ENCODE assay signal across 1 cellular context in the genomic region with DNA sequence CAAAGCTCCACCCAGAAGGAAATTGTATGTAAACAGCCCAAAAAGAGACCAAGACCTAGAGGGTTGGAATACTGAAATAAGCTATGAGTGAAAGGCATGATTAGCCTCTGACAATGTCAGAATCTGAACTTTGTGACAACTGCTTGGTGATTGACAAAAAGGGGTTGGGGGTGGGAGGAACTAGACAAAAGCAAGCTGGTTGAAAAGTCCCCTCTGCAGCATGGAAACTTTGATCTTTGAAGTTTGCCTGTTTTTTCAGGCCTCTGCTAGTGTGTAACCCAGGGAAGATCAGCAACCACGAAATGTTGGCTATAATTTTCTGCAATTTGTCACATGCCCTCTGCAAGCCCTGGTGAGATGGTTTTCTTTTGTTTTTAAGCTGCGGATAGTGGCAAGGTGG.
TF ChIP-seq lines count a peak whose summit lies in the region.

No MANE protein-coding gene starts in this region.

TF ChIP-seq in HepG2, 621 proteins besides CTCF, POLR2A, EP300 and RAD21 (continued from another document):
- TF ChIP-seq, protein P1, sequence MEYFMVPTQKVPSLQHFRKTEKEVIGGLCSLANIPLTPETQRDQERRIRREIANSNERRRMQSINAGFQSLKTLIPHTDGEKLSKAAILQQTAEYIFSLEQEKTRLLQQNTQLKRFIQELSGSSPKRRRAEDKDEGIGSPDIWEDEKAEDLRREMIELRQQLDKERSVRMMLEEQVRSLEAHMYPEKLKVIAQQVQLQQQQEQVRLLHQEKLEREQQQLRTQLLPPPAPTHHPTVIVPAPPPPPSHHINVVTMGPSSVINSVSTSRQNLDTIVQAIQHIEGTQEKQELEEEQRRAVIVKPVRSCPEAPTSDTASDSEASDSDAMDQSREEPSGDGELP (IDR thresholded peaks at IDR 0.05; ENCODE audit: borderline replicate concordance, low read depth): peak; percentile 23; the same call in 1 of the 2 replicates
- TF ChIP-seq SALL1 (CRISPR knock-in tag; IDR thresholded peaks at IDR 0.05) (peak; percentile 62; the same call in 1 of the 2 replicates), GATA4 (IDR thresholded peaks at IDR 0.05; ENCODE audit: borderline replicate concordance, low read depth) (no peak), NR1H2 (CRISPR knock-in tag; IDR thresholded peaks at IDR 0.05; ENCODE audit: borderline replicate concordance, low read depth) (no peak), JUN (CRISPR knock-in tag; IDR thresholded peaks at IDR 0.05) (no peak), MEIS2 (CRISPR knock-in tag; IDR thresholded peaks at IDR 0.05) (peak; percentile 53; the same call in 1 of the 2 replicates), HNRNPH1 (optimal IDR thresholded peaks at IDR 0.05; ENCODE audit: low read depth, low read length) (no peak), SAFB2 (CRISPR knock-in tag; IDR thresholded peaks at IDR 0.05; ENCODE audit: borderline replicate concordance, low read depth) (no peak), MED1 (CRISPR knock-in tag; IDR thresholded peaks at IDR 0.05) (no peak; the same call in 1 of the 2 replicates), MXD4 (CRISPR knock-in tag; IDR thresholded peaks at IDR 0.05) (no peak), ZNF773 (CRISPR knock-in tag; IDR thresholded peaks at IDR 0.05; ENCODE audit: borderline replicate concordance) (no peak), MBD4 (IDR thresholded peaks at IDR 0.05; ENCODE audit: borderline replicate concordance, low read length) (no peak), ZMYM3 (CRISPR knock-in tag; IDR thresholded peaks at IDR 0.05) (0 out of 2 replicates have a peak, but pooled peaks have one; percentile 29), HNF4G (IDR thresholded peaks at IDR 0.05; ENCODE audit: borderline replicate concordance, low read depth, low read length) (peak; percentile 92), HNF4G (CRISPR knock-in tag; IDR thresholded peaks at IDR 0.05; ENCODE audit: borderline replicate concordance, low read depth) (no peak; the same call in 1 of the 2 replicates), ZNF121 (CRISPR knock-in tag; IDR thresholded peaks at IDR 0.05) (no peak), ADNP (CRISPR knock-in tag; IDR thresholded peaks at IDR 0.05) (no peak), FOXK2 (IDR thresholded peaks at IDR 0.05) (no peak), ZBTB3 (CRISPR knock-in tag; IDR thresholded peaks at IDR 0.05; ENCODE audit: borderline replicate concordance, low read depth) (no peak), CBFB (CRISPR knock-in tag; IDR thresholded peaks at IDR 0.05) (no peak)
- TF ChIP-seq, protein P2, sequence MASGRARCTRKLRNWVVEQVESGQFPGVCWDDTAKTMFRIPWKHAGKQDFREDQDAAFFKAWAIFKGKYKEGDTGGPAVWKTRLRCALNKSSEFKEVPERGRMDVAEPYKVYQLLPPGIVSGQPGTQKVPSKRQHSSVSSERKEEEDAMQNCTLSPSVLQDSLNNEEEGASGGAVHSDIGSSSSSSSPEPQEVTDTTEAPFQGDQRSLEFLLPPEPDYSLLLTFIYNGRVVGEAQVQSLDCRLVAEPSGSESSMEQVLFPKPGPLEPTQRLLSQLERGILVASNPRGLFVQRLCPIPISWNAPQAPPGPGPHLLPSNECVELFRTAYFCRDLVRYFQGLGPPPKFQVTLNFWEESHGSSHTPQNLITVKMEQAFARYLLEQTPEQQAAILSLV (CRISPR knock-in tag; IDR thresholded peaks at IDR 0.05; ENCODE audit: borderline replicate concordance): no peak
- TF ChIP-seq, protein P3, sequence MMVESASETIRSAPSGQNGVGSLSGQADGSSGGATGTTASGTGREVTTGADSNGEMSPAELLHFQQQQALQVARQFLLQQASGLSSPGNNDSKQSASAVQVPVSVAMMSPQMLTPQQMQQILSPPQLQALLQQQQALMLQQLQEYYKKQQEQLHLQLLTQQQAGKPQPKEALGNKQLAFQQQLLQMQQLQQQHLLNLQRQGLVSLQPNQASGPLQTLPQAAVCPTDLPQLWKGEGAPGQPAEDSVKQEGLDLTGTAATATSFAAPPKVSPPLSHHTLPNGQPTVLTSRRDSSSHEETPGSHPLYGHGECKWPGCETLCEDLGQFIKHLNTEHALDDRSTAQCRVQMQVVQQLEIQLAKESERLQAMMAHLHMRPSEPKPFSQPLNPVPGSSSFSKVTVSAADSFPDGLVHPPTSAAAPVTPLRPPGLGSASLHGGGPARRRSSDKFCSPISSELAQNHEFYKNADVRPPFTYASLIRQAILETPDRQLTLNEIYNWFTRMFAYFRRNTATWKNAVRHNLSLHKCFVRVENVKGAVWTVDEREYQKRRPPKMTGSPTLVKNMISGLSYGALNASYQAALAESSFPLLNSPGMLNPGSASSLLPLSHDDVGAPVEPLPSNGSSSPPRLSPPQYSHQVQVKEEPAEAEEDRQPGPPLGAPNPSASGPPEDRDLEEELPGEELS (CRISPR knock-in tag; IDR thresholded peaks at IDR 0.05): peak; percentile 53; the same call in 1 of the 2 replicates
- TF ChIP-seq, protein P4, sequence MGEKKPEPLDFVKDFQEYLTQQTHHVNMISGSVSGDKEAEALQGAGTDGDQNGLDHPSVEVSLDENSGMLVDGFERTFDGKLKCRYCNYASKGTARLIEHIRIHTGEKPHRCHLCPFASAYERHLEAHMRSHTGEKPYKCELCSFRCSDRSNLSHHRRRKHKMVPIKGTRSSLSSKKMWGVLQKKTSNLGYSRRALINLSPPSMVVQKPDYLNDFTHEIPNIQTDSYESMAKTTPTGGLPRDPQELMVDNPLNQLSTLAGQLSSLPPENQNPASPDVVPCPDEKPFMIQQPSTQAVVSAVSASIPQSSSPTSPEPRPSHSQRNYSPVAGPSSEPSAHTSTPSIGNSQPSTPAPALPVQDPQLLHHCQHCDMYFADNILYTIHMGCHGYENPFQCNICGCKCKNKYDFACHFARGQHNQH (CRISPR knock-in tag; IDR thresholded peaks at IDR 0.05): 0 out of 2 replicates have a peak, but pooled peaks have one; percentile 30
- TF ChIP-seq, protein P5, sequence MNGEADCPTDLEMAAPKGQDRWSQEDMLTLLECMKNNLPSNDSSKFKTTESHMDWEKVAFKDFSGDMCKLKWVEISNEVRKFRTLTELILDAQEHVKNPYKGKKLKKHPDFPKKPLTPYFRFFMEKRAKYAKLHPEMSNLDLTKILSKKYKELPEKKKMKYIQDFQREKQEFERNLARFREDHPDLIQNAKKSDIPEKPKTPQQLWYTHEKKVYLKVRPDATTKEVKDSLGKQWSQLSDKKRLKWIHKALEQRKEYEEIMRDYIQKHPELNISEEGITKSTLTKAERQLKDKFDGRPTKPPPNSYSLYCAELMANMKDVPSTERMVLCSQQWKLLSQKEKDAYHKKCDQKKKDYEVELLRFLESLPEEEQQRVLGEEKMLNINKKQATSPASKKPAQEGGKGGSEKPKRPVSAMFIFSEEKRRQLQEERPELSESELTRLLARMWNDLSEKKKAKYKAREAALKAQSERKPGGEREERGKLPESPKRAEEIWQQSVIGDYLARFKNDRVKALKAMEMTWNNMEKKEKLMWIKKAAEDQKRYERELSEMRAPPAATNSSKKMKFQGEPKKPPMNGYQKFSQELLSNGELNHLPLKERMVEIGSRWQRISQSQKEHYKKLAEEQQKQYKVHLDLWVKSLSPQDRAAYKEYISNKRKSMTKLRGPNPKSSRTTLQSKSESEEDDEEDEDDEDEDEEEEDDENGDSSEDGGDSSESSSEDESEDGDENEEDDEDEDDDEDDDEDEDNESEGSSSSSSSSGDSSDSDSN (CRISPR knock-in tag; IDR thresholded peaks at IDR 0.05): no peak
- TF ChIP-seq, protein P6, sequence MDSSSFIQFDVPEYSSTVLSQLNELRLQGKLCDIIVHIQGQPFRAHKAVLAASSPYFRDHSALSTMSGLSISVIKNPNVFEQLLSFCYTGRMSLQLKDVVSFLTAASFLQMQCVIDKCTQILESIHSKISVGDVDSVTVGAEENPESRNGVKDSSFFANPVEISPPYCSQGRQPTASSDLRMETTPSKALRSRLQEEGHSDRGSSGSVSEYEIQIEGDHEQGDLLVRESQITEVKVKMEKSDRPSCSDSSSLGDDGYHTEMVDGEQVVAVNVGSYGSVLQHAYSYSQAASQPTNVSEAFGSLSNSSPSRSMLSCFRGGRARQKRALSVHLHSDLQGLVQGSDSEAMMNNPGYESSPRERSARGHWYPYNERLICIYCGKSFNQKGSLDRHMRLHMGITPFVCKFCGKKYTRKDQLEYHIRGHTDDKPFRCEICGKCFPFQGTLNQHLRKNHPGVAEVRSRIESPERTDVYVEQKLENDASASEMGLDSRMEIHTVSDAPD (CRISPR knock-in tag; IDR thresholded peaks at IDR 0.05): no peak
- TF ChIP-seq, protein P7, sequence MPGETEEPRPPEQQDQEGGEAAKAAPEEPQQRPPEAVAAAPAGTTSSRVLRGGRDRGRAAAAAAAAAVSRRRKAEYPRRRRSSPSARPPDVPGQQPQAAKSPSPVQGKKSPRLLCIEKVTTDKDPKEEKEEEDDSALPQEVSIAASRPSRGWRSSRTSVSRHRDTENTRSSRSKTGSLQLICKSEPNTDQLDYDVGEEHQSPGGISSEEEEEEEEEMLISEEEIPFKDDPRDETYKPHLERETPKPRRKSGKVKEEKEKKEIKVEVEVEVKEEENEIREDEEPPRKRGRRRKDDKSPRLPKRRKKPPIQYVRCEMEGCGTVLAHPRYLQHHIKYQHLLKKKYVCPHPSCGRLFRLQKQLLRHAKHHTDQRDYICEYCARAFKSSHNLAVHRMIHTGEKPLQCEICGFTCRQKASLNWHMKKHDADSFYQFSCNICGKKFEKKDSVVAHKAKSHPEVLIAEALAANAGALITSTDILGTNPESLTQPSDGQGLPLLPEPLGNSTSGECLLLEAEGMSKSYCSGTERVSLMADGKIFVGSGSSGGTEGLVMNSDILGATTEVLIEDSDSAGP (CRISPR knock-in tag; IDR thresholded peaks at IDR 0.05; ENCODE audit: borderline replicate concordance): no peak
- TF ChIP-seq, protein P8, sequence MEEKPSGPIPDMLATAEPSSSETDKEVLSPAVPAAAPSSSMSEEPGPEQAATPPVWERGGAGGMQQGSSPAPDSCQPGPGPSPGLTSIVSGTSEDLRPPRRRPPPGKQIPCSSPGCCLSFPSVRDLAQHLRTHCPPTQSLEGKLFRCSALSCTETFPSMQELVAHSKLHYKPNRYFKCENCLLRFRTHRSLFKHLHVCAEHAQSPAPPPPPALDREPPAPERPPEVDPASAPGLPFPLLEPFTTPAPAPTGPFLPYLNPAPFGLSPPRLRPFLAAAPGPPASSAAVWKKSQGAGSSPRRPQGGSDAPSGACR (CRISPR knock-in tag; IDR thresholded peaks at IDR 0.05): no peak
- TF ChIP-seq, protein P9, sequence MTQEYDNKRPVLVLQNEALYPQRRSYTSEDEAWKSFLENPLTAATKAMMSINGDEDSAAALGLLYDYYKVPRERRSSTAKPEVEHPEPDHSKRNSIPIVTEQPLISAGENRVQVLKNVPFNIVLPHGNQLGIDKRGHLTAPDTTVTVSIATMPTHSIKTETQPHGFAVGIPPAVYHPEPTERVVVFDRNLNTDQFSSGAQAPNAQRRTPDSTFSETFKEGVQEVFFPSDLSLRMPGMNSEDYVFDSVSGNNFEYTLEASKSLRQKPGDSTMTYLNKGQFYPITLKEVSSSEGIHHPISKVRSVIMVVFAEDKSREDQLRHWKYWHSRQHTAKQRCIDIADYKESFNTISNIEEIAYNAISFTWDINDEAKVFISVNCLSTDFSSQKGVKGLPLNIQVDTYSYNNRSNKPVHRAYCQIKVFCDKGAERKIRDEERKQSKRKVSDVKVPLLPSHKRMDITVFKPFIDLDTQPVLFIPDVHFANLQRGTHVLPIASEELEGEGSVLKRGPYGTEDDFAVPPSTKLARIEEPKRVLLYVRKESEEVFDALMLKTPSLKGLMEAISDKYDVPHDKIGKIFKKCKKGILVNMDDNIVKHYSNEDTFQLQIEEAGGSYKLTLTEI (CRISPR knock-in tag; conservative IDR thresholded peaks at IDR 0.05): no peak
TF ChIP-seq in HepG2: peak in this region for 68.
